8 cellular contexts compared by ENCODE assay signal in the genomic region with DNA sequence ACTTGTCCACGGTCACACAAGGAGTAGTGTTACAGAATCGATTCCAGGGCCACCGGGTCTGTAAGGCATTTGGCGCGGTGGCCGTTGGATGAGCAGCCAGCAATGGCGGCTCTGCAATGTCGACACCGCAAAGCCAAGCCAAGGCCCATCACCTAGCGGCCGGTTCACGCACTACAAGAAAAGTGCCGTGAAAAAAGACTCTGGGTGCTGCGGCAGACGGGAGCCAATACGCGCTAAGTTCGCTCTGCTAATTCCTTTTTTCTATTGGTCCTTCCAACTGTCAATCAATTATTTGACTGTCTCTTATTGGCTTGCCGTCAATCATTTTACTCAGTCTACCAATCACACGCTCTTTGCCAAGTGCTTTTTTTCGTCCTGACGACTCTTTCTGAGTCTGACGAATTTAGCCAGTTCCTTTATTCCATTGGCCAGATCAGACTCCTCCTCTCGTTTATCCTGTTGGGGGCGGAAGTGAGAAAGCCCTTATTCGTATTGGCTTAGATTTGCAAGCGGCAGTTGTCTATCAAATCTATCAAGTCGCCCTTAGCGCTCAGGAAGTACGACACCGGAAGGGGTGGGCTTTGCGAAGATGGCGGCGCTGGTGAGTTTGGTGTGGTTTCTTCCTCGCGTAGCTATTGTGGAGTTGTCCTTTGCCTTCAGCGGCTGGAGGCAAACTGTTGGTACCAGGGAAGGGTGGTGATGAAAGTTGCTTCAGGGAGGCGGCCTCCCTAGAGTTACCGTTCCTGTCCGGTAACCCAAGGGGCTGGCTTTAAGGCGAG.
A peak's percentile ranks its signal among the peaks of the same experiment; 100 is the strongest.
DNase-seq lines count a peak whose midpoint lies in the region; ATAC-seq and TF ChIP-seq lines count a peak whose summit lies in the region.

A gene with protein sequence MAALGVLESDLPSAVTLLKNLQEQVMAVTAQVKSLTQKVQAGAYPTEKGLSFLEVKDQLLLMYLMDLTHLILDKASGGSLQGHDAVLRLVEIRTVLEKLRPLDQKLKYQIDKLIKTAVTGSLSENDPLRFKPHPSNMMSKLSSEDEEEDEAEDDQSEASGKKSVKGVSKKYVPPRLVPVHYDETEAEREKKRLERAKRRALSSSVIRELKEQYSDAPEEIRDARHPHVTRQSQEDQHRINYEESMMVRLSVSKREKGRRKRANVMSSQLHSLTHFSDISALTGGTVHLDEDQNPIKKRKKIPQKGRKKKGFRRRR (plus strand): TSS at position 577 of the 779 bp plus-strand sequence. CDS start 13 bp downstream, at position 590.

- H3K4me3 ChIP-seq in astrocyte of the cerebellum (ENCODE audit: low read depth, low read length) (peak within 1 kb of the TSS; percentile 96), rectal smooth muscle tissue (ENCODE audit: low read length) (peak within 1 kb of the TSS; percentile 100)

- in situ Hi-C loops in astrocyte of the cerebellum (cut with HindIII; ENCODE audit: low sequenced_read_pairs) = no loop called here

- DNase-seq in NCI-H1930 (lab: John Stamatoyannopoulos, UW) = peak; percentile 98 to 99
- DNase-seq in T-helper 22 cell (ENCODE audit: low read depth) = peak; percentile 88
- DNase-seq in astrocyte of the cerebellum (ENCODE audit: low read depth) = peak; percentile 100
- peak; percentile 96 for DNase-seq in hepatic stellate cell (ENCODE audit: low spot score)
- DNase-seq in cortex of kidney (lab: John Stamatoyannopoulos, UW) = no peak

- no peaks in the 10 kb centered on the region for H3K27me3 ChIP-seq in rectal smooth muscle tissue (ENCODE audit: control insufficient read depth, insufficient read depth, low read length)

- peaks cover 8% of the 10 kb centered on the region for H3K36me3 ChIP-seq in rectal smooth muscle tissue (ENCODE audit: control insufficient read depth, insufficient read depth, low read length)

- peak; percentile 93 for ATAC-seq in GM18505 (IDR thresholded peaks at IDR 0.05; ENCODE audit: unreplicated experiment)
- ATAC-seq in HG02973 (IDR thresholded peaks at IDR 0.05; ENCODE audit: unreplicated experiment) = peak; percentile 91

- peak within 1 kb of the TSS; percentile 92 for H3K27ac ChIP-seq in rectal smooth muscle tissue (ENCODE audit: low read depth, low read length)

- TF ChIP-seq CTCF in astrocyte of the cerebellum (IDR thresholded peaks at IDR 0.05; ENCODE audit: low read depth, low read length, missing control alignments) = peak; percentile 84

- peaks cover 8% of the 10 kb centered on the region for H3K4me1 ChIP-seq in rectal smooth muscle tissue (ENCODE audit: control insufficient read depth, insufficient read depth, low read length)

- H3K9ac ChIP-seq in rectal smooth muscle tissue (ENCODE audit: low read length) = peak within 1 kb of the TSS; percentile 87

- TF ChIP-seq POLR2A in GM18505 (IDR thresholded peaks at IDR 0.05; ENCODE audit: borderline replicate concordance, extremely low read depth, insufficient read depth, insufficient read length) = peak; percentile 73
